In genomic region chr22:47593911-47594311, GRCh38 we compare ENCODE assay signal across 17 cellular contexts.
"Had no signal": no experiment of that assay in that cellular context is flagged by ENCODE, and none has a peak within 500 bp of the region (broad histone marks: within the 10 kb centered on the region; RNA-seq: fewer than 3 reads in every experiment).

No MANE protein-coding gene starts in this region.

- DNase-seq: effector memory CD8-positive, alpha-beta T cell; foreskin keratinocyte; immature natural killer cell; left lung; mesenchymal stem cell; naive B cell; nucleus accumbens; pancreas; right cardiac atrium; stimulated activated CD4-positive, alpha-beta T cell treated with anti-CD3 and anti-CD28 coated beads, Interleukin-1b, Interleukin-23, amount 100 ng/mL, for 48 hours; stimulated activated CD4-positive, alpha-beta T cell treated with anti-CD3 and anti-CD28 coated beads, Interleukin-4, amount 100 ng/mL, for 24 hours; stimulated activated naive CD4-positive, alpha-beta T cell; trophoblast cell had no signal

- H3K27ac ChIP-seq: foreskin keratinocyte, left lung, pancreas had no signal

- H3K27me3 Mint-ChIP-seq: progenitor cell of endocrine pancreas had no signal

- H3K4me3 Mint-ChIP-seq: central memory CD8-positive, alpha-beta T cell; effector memory CD8-positive, alpha-beta T cell; immature natural killer cell; naive B cell; neural crest cell had no signal

- H3K9me3 Mint-ChIP-seq: central memory CD8-positive, alpha-beta T cell; effector memory CD8-positive, alpha-beta T cell; immature natural killer cell; neural crest cell had no signal

- H3K36me3 ChIP-seq: left lung, pancreas had no signal

- H3K27ac Mint-ChIP-seq: effector memory CD8-positive, alpha-beta T cell; immature natural killer cell; naive B cell; progenitor cell of endocrine pancreas had no signal

- H3K36me3 Mint-ChIP-seq: immature natural killer cell, naive B cell had no signal

- H3K4me3 ChIP-seq: left lung, lung, pancreas had no signal

- H3K4me1 ChIP-seq: foreskin keratinocyte, left lung, pancreas had no signal

- H3K9me3 ChIP-seq: left lung, pancreas had no signal

- ATAC-seq: effector memory CD8-positive, alpha-beta T cell; foreskin keratinocyte; left lung; pancreas; right cardiac atrium had no signal

- H3K4me1 Mint-ChIP-seq: central memory CD8-positive, alpha-beta T cell; immature natural killer cell; naive B cell; neural crest cell had no signal

- H3K27me3 ChIP-seq: foreskin keratinocyte, left lung, pancreas had no signal
